ENCODE assay signal across 1 cellular context in the genomic region with DNA sequence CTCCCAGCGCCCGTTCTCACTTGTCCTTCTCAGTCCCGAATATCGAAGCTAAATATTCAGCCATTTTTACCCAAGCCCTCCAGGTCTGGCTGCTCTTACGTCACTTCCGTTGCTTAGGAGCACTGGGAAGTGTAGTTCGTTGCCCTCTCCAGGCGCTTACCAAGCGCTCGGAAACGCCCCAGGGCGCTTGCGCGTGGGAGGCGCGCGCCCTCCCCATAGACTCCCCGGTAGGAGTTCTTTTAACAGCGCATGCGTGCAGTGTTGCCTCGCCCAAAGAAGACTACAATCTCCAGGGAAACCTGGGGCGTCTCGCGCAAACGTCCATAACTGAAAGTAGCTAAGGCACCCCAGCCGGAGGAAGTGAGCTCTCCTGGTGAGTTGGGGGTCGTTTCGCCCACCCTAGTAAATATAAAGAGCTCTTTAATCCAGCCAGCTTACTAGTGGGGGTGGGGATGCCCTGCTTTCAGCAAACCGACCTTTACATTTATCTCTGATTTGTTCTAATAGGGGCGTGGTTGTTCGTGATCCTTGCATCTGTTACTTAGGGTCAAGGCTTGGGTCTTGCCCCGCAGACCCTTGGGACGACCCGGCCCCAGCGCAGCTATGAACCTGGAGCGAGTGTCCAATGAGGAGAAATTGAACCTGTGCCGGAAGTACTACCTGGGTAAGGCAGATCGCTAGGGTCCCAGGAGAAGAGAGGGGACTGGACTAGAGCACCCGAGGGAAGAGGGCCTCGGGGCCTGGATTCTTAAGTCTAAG.
A peak's percentile ranks its signal among the peaks of the same experiment; 100 is the strongest.
TF ChIP-seq lines count a peak whose summit lies in the region.

A gene with protein sequence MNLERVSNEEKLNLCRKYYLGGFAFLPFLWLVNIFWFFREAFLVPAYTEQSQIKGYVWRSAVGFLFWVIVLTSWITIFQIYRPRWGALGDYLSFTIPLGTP (plus strand): TSS at position 324 of the 759 bp plus-strand sequence. CDS start 280 bp downstream, at position 604.
A gene with protein sequence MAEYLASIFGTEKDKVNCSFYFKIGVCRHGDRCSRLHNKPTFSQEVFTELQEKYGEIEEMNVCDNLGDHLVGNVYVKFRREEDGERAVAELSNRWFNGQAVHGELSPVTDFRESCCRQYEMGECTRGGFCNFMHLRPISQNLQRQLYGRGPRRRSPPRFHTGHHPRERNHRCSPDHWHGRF (minus strand): TSS at position 91 of the 759 bp plus-strand sequence. CDS start 27 bp downstream, at position 64.

TF ChIP-seq in A549, 52 proteins besides CTCF, POLR2A, EP300 and RAD21 (continued from another document):
- TF ChIP-seq, protein P1, sequence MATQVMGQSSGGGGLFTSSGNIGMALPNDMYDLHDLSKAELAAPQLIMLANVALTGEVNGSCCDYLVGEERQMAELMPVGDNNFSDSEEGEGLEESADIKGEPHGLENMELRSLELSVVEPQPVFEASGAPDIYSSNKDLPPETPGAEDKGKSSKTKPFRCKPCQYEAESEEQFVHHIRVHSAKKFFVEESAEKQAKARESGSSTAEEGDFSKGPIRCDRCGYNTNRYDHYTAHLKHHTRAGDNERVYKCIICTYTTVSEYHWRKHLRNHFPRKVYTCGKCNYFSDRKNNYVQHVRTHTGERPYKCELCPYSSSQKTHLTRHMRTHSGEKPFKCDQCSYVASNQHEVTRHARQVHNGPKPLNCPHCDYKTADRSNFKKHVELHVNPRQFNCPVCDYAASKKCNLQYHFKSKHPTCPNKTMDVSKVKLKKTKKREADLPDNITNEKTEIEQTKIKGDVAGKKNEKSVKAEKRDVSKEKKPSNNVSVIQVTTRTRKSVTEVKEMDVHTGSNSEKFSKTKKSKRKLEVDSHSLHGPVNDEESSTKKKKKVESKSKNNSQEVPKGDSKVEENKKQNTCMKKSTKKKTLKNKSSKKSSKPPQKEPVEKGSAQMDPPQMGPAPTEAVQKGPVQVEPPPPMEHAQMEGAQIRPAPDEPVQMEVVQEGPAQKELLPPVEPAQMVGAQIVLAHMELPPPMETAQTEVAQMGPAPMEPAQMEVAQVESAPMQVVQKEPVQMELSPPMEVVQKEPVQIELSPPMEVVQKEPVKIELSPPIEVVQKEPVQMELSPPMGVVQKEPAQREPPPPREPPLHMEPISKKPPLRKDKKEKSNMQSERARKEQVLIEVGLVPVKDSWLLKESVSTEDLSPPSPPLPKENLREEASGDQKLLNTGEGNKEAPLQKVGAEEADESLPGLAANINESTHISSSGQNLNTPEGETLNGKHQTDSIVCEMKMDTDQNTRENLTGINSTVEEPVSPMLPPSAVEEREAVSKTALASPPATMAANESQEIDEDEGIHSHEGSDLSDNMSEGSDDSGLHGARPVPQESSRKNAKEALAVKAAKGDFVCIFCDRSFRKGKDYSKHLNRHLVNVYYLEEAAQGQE (IDR thresholded peaks at IDR 0.05): no peak
- TF ChIP-seq KDM5A (IDR thresholded peaks at IDR 0.05): peak; percentile 38; the same call in 1 of the 2 replicates
- no peak for TF ChIP-seq FOSL2 (IDR thresholded peaks at IDR 0.05)
- no peak for TF ChIP-seq FOSL2 (CRISPR knock-in tag; IDR thresholded peaks at IDR 0.05)
- no peak for TF ChIP-seq BHLHE40 (IDR thresholded peaks at IDR 0.05; ENCODE audit: low read depth, low read length)
- no peak; the same call in 1 of the 2 replicates for TF ChIP-seq PHF8 (IDR thresholded peaks at IDR 0.05; ENCODE audit: borderline replicate concordance, low read depth)
- TF ChIP-seq CEBPB (IDR thresholded peaks at IDR 0.05): peak in 1 of 2 experiments; percentile 64; a peak in 1 of 4 replicates
- TF ChIP-seq, protein P2, sequence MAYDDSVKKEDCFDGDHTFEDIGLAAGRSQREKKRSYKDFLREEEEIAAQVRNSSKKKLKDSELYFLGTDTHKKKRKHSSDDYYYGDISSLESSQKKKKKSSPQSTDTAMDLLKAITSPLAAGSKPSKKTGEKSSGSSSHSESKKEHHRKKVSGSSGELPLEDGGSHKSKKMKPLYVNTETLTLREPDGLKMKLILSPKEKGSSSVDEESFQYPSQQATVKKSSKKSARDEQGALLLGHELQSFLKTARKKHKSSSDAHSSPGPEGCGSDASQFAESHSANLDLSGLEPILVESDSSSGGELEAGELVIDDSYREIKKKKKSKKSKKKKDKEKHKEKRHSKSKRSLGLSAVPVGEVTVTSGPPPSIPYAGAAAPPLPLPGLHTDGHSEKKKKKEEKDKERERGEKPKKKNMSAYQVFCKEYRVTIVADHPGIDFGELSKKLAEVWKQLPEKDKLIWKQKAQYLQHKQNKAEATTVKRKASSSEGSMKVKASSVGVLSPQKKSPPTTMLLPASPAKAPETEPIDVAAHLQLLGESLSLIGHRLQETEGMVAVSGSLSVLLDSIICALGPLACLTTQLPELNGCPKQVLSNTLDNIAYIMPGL (CRISPR knock-in tag; IDR thresholded peaks at IDR 0.05; ENCODE audit: borderline replicate concordance): no peak
- 0 out of 2 replicates have a peak, but pooled peaks have one; percentile 28 for TF ChIP-seq TP53 (CRISPR knock-in tag; IDR thresholded peaks at IDR 0.05)
- no peak for TF ChIP-seq JUNB (IDR thresholded peaks at IDR 0.05)
- no peak for TF ChIP-seq EHF (CRISPR knock-in tag; IDR thresholded peaks at IDR 0.05)
- no peak for TF ChIP-seq FOXS1 (CRISPR knock-in tag; IDR thresholded peaks at IDR 0.05)
- TF ChIP-seq, protein P3, sequence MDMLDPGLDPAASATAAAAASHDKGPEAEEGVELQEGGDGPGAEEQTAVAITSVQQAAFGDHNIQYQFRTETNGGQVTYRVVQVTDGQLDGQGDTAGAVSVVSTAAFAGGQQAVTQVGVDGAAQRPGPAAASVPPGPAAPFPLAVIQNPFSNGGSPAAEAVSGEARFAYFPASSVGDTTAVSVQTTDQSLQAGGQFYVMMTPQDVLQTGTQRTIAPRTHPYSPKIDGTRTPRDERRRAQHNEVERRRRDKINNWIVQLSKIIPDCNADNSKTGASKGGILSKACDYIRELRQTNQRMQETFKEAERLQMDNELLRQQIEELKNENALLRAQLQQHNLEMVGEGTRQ (IDR thresholded peaks at IDR 0.05): no peak; the same call in 1 of the 2 replicates
- no peak for TF ChIP-seq ESRRA (IDR thresholded peaks at IDR 0.05; ENCODE audit: borderline replicate concordance, low read length)
- TF ChIP-seq EHMT2 (IDR thresholded peaks at IDR 0.05; ENCODE audit: low read depth): no peak
- TF ChIP-seq ZFP36 (IDR thresholded peaks at IDR 0.05; ENCODE audit: borderline replicate concordance, partially characterized antibody): no peak
- no peak for TF ChIP-seq NPAS2 (CRISPR knock-in tag; IDR thresholded peaks at IDR 0.05; ENCODE audit: borderline replicate concordance)
- TF ChIP-seq, protein P4, sequence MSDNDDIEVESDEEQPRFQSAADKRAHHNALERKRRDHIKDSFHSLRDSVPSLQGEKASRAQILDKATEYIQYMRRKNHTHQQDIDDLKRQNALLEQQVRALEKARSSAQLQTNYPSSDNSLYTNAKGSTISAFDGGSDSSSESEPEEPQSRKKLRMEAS (IDR thresholded peaks at IDR 0.05): peak; percentile 4; the same call in 1 of the 2 replicates
- TF ChIP-seq, protein P5, sequence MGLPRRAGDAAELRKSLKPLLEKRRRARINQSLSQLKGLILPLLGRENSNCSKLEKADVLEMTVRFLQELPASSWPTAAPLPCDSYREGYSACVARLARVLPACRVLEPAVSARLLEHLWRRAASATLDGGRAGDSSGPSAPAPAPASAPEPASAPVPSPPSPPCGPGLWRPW (IDR thresholded peaks at IDR 0.05): no peak
- TF ChIP-seq RNF2 (IDR thresholded peaks at IDR 0.05; ENCODE audit: borderline replicate concordance, low read depth): no peak
- TF ChIP-seq ZSCAN20 (CRISPR knock-in tag; IDR thresholded peaks at IDR 0.05): no peak
- TF ChIP-seq NR3C1 (IDR thresholded peaks at IDR 0.05): no peak
- no peak for TF ChIP-seq KDM1A (IDR thresholded peaks at IDR 0.05; ENCODE audit: low read depth)
- no peak for TF ChIP-seq CHD2 (IDR thresholded peaks at IDR 0.05; ENCODE audit: low read length, partially characterized antibody)
- no peak for TF ChIP-seq HOXB13 (CRISPR knock-in tag; IDR thresholded peaks at IDR 0.05; ENCODE audit: low read depth)
- no peak for TF ChIP-seq HOXB5 (CRISPR knock-in tag; IDR thresholded peaks at IDR 0.05)
- TF ChIP-seq, protein P6, sequence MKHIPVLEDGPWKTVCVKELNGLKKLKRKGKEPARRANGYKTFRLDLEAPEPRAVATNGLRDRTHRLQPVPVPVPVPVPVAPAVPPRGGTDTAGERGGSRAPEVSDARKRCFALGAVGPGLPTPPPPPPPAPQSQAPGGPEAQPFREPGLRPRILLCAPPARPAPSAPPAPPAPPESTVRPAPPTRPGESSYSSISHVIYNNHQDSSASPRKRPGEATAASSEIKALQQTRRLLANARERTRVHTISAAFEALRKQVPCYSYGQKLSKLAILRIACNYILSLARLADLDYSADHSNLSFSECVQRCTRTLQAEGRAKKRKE (CRISPR knock-in tag; IDR thresholded peaks at IDR 0.05; ENCODE audit: low read depth): no peak
- TF ChIP-seq GATA3 (IDR thresholded peaks at IDR 0.05; ENCODE audit: borderline replicate concordance): no peak
- TF ChIP-seq MYC (IDR thresholded peaks at IDR 0.05; ENCODE audit: borderline replicate concordance, low read length): 0 out of 2 replicates have a peak, but pooled peaks have one; percentile 1
- TF ChIP-seq CBX8 (IDR thresholded peaks at IDR 0.05): no peak
- TF ChIP-seq, protein P7, sequence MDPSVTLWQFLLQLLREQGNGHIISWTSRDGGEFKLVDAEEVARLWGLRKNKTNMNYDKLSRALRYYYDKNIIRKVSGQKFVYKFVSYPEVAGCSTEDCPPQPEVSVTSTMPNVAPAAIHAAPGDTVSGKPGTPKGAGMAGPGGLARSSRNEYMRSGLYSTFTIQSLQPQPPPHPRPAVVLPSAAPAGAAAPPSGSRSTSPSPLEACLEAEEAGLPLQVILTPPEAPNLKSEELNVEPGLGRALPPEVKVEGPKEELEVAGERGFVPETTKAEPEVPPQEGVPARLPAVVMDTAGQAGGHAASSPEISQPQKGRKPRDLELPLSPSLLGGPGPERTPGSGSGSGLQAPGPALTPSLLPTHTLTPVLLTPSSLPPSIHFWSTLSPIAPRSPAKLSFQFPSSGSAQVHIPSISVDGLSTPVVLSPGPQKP (IDR thresholded peaks at IDR 0.05; ENCODE audit: low read depth, low read length): no peak
- TF ChIP-seq, protein P8, sequence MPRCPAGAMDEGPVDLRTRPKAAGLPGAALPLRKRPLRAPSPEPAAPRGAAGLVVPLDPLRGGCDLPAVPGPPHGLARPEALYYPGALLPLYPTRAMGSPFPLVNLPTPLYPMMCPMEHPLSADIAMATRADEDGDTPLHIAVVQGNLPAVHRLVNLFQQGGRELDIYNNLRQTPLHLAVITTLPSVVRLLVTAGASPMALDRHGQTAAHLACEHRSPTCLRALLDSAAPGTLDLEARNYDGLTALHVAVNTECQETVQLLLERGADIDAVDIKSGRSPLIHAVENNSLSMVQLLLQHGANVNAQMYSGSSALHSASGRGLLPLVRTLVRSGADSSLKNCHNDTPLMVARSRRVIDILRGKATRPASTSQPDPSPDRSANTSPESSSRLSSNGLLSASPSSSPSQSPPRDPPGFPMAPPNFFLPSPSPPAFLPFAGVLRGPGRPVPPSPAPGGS (IDR thresholded peaks at IDR 0.05): no peak; the same call in none of the 3 replicates
- no peak for TF ChIP-seq RFX5 (IDR thresholded peaks at IDR 0.05)
- TF ChIP-seq ZC3H11A (IDR thresholded peaks at IDR 0.05): no peak
- no peak for TF ChIP-seq SMC3 (IDR thresholded peaks at IDR 0.05)
- no peak for TF ChIP-seq MAFK (IDR thresholded peaks at IDR 0.05; ENCODE audit: partially characterized antibody)
- no peak for TF ChIP-seq TFCP2L1 (CRISPR knock-in tag; IDR thresholded peaks at IDR 0.05)
- TF ChIP-seq NFE2L2 (conservative IDR thresholded peaks at IDR 0.05; ENCODE audit: low read length): no peak
- no peak for TF ChIP-seq CBX2 (IDR thresholded peaks at IDR 0.05; ENCODE audit: borderline replicate concordance, low read depth)
